ENCODE assay signal across 9 cellular contexts in genomic region chr22:31952459-31952858, GRCh38. TPM values are rescaled to one million over a fixed set of nuclear protein-coding genes. Genes with fewer than 3 reads are reported as not detected.
DNase-seq lines count a peak whose midpoint lies in the region; ATAC-seq, FAIRE-seq and TF ChIP-seq lines count a peak whose summit lies in the region.
"Had no signal": no experiment of that assay in that cellular context is flagged by ENCODE, and none has a peak within 500 bp of the region (broad histone marks: within the 10 kb centered on the region; RNA-seq: fewer than 3 reads in every experiment).

No MANE protein-coding gene starts in this region.

- no peak for FAIRE-seq in GM19239 (lab: Jason Lieb, UNC)

- no peaks in the 10 kb centered on the region for H3K27me3 ChIP-seq in HCT116 (ENCODE audit: insufficient read depth, low read length)
- no peaks in the 10 kb centered on the region for H3K27me3 ChIP-seq in ascending aorta
- H3K27me3 ChIP-seq in heart left ventricle, result no peaks in the 10 kb centered on the region

- H3K9ac ChIP-seq in HCT116 (ENCODE audit: low read length), result no peak overlapping the region

- no peaks in the 10 kb centered on the region for H3K9me3 ChIP-seq in HCT116 (ENCODE audit: control insufficient read depth in 1 of 2, insufficient read depth in 1 of 2, low read depth in 1 of 2, low read length in 2 of 2)
- H3K9me3 ChIP-seq in ascending aorta, result no peaks in the 10 kb centered on the region
- no peaks in the 10 kb centered on the region for H3K9me3 ChIP-seq in heart left ventricle

- DNase-seq in HCT116 (ENCODE audit: low read depth, low spot score) (no peak), ascending aorta (ENCODE audit: low spot score in 2 of 2) (no peak), heart left ventricle (no peak), stromal cell of bone marrow (ENCODE audit: low read depth) (peak; percentile 82), SK-N-DZ (ENCODE audit: low spot score) (no peak), NCI-H2107 (lab: John Stamatoyannopoulos, UW) (no peak), GM19239 (ENCODE audit: insufficient read length, low spot score) (no peak)
- DNase-seq: KG1 had no signal

- peaks cover 95% of the 10 kb centered on the region for H3K79me2 ChIP-seq in HCT116 (ENCODE audit: insufficient read depth, low read length)

- CTCF ChIA-PET in HCT116 (lab: Charles Lee), result interaction anchor here (1.2 to 1.7 kb wide), 3 partner anchors 18 to 501 kb away, joined by 3 to 6 read pairs (median 5); no protein-coding TSS in a partner anchor

- ATAC-seq in HCT116 (no peak), heart left ventricle (peak in 3 of 4 donors; percentile 19 to 71 (median 44)), HG03571 (IDR thresholded peaks at IDR 0.05; ENCODE audit: unreplicated experiment) (no peak)

- H3K4me3 ChIP-seq in HCT116 (replicated peaks in 1 of 2; ENCODE audit: low read depth in 1 of 2, low read length in 2 of 2) (no peak overlapping the region), ascending aorta (no peak overlapping the region), heart left ventricle (no peak overlapping the region)

- no peak for TF ChIP-seq RAD21 in HCT116 (IDR thresholded peaks at IDR 0.05; ENCODE audit: low read depth)

- H3K9me2 ChIP-seq in HCT116 (ENCODE audit: insufficient read depth), result no peaks in the 10 kb centered on the region

- WGBS in heart left ventricle, 4 donors, result 24 to 67% (median 48%) methylated on average over 1 of the region's 1 CpG

- RAD21 ChIA-PET in HCT116 (lab: Charles Lee; ENCODE audit: low non-redundant PET in 1 of 2, low total read pairs in 2 of 2, uncharacterized antibody in 2 of 2, unreplicated experiment in 2 of 2), result no interaction called here

- TF ChIP-seq POLR2A in HCT116 (IDR thresholded peaks at IDR 0.05; ENCODE audit: borderline replicate concordance, extremely low read depth, insufficient read depth, insufficient read length), result no peak
- no peak for TF ChIP-seq POLR2A in heart left ventricle (IDR thresholded peaks at IDR 0.05)

- peaks cover 27% of the 10 kb centered on the region; the same call in 1 of the 2 replicates for H4K20me1 ChIP-seq in HCT116 (ENCODE audit: insufficient read depth)

- no peak overlapping the region for H2AFZ ChIP-seq in HCT116 (ENCODE audit: low read depth, low read length, poor library complexity, severe bottlenecking)

- BruUV-seq in HCT116 (replicated peaks; lab: Mats Ljungman, UMichigan), result no TSS peak

- intact Hi-C loops in HCT116 (cut with micrococcal nuclease), result no loop called here
- intact Hi-C loops in ascending aorta (cut with DNase I), result loop anchor here (2.0 kb wide), 2 partner anchors 18 to 522 kb away; partner anchors contain the start of gene FBXO7
- intact Hi-C loops in heart left ventricle (cut with DNase I), result loop anchor here in 2 of 10 donors (10.0 kb wide), 2 partner anchors 78 to 98 kb away; no protein-coding TSS in a partner anchor

- H3K4me1 ChIP-seq in HCT116 (ENCODE audit: control insufficient read depth in 1 of 2, insufficient read depth in 2 of 2, low read length in 2 of 2), result peaks cover 7 to 27% of the 10 kb centered on the region in 2 experiments; a peak in 2 of 4 replicates
- peaks cover 17 to 47% of the 10 kb centered on the region in 2 donors for H3K4me1 ChIP-seq in ascending aorta
- H3K4me1 ChIP-seq in heart left ventricle, result peaks cover 7 to 78% (median 62%) of the 10 kb centered on the region in 12 donors

- H3K27ac ChIP-seq in HCT116 (ENCODE audit: low read depth, low read length) (peak overlapping the region; percentile 30; the same call in 1 of the 2 replicates), ascending aorta (peak overlapping the region; percentile 80 to 84), heart left ventricle (peak overlapping the region in 8 of 12 donors; percentile 2 to 82 (median 52))

- peak overlapping the region; percentile 9; the same call in 1 of the 2 replicates for H3K4me2 ChIP-seq in HCT116 (ENCODE audit: low read length)

- H3K36me3 ChIP-seq in HCT116 (ENCODE audit: control insufficient read depth in 1 of 2, insufficient read depth in 2 of 2, low read length in 2 of 2) (peaks cover 50% of the 10 kb centered on the region in 2 experiments), ascending aorta (peaks cover 13 to 25% of the 10 kb centered on the region in 2 donors), heart left ventricle (peaks cover 0 to 79% (median 48%) of the 10 kb centered on the region in 9 donors)

- POLR2A ChIA-PET in HCT116 (lab: Charles Lee), result no interaction called here

- TF ChIP-seq CTCF in HCT116 (IDR thresholded peaks at IDR 0.05 in 2 of 3, conservative IDR thresholded peaks at IDR 0.05 in 1 of 3; ENCODE audit: borderline replicate concordance in 1 of 3, insufficient read depth in 1 of 3, low read depth in 2 of 3, low read length in 2 of 3) (no peak), ascending aorta (IDR thresholded peaks at IDR 0.05) (no peak), heart left ventricle (IDR thresholded peaks at IDR 0.05) (no peak)

TF ChIP-seq in HCT116, 20 proteins besides CTCF, POLR2A, EP300 and RAD21:
- no peak for TF ChIP-seq REST (IDR thresholded peaks at IDR 0.05; ENCODE audit: low read depth)
- peak; percentile 21; the same call in 1 of the 2 replicates for TF ChIP-seq FOSL1 (IDR thresholded peaks at IDR 0.05; ENCODE audit: low read depth)
- no peak for TF ChIP-seq POLR2AphosphoS5 (IDR thresholded peaks at IDR 0.05; ENCODE audit: low read depth, low read length)
TF ChIP-seq in HCT116: peak in this region for 1.

RNA-seq across cellular contexts. Expression of gene YWHAH, which starts 8.1 kb away (rescaled TPM):
- total RNA-seq in HCT116 (2021; ENCODE audit: unreplicated experiment) (140 TPM), ascending aorta (139 TPM), heart left ventricle (100 to 1,000 TPM in 3 of 9 donors, 10 to 100 TPM in 6; 57.5 to 126 (median 84.1) TPM)
- polyA plus RNA-seq in HCT116 (2012), result 92.5 and 105 TPM in 2 replicates
- 100 to 1,000 TPM in 1 of 2 donors, 10 to 100 TPM in 1; 47.2 to 111 TPM for polyA plus RNA-seq in heart left ventricle
- 138 and 160 TPM in 2 replicates for polyA plus RNA-seq in SK-N-DZ (2014; cell fraction: cytosol; rRNA removed)
- polyA plus RNA-seq in SK-N-DZ (2014; cell fraction: nucleus; rRNA removed), result 63.4 and 73.7 TPM in 2 replicates

Comparison
In these comparisons a context has a peak if more than half of its experiments do, and no peak if none do; other contexts are left out.
1. ATAC-seq: peak in heart left ventricle (3 of 4); none in HCT116 (single experiment) and HG03571 (single experiment).
2. H3K27ac ChIP-seq: peak in every context shown above with its lines; median percentile 82 in ascending aorta; 52 in heart left ventricle; 30 in HCT116.